Comparison of ENCODE assay signal across 8 cellular contexts in genomic region chr1:42765271-42765670, GRCh38. TPM values are rescaled to one million over a fixed set of nuclear protein-coding genes. Genes with fewer than 3 reads are reported as not detected.
DNase-seq lines count a peak whose midpoint lies in the region; ATAC-seq and TF ChIP-seq lines count a peak whose summit lies in the region.

No MANE protein-coding gene starts in this region.

- H3K4me1 ChIP-seq in esophagus muscularis mucosa (peaks cover 37 to 56% (median 48%) of the 10 kb centered on the region in 4 donors), ovary (ENCODE audit: insufficient read depth) (peaks cover 8% of the 10 kb centered on the region)

- peak overlapping the region; percentile 91 to 96 (median 93) for H3K27ac ChIP-seq in esophagus muscularis mucosa (replicated peaks in 1 of 4)
- H3K27ac ChIP-seq in ovary, result peak overlapping the region in 1 of 2 donors; percentile 80

- ATAC-seq in GM18858 (IDR thresholded peaks at IDR 0.05; ENCODE audit: unreplicated experiment), result no peak
- ATAC-seq in HG03565 (IDR thresholded peaks at IDR 0.05; ENCODE audit: unreplicated experiment), result no peak

- H3K27me3 ChIP-seq in BJ (ENCODE audit: control insufficient read depth, insufficient read depth, low read length), result no peaks in the 10 kb centered on the region
- no peaks in the 10 kb centered on the region for H3K27me3 ChIP-seq in MG63
- H3K27me3 ChIP-seq in esophagus muscularis mucosa, result no peaks in the 10 kb centered on the region
- H3K27me3 ChIP-seq in ovary, result no peaks in the 10 kb centered on the region

- DNase-seq in BJ (ENCODE audit: low read depth) (no peak), MG63 (no peak), esophagus muscularis mucosa (ENCODE audit: extremely low spot score) (no peak), ovary (no peak), globus pallidus (ENCODE audit: low spot score) (no peak), NCI-H226 (no peak)

- TF ChIP-seq CTCF in BJ (IDR thresholded peaks at IDR 0.05; ENCODE audit: insufficient read depth, low read depth, low read length) (no peak), esophagus muscularis mucosa (IDR thresholded peaks at IDR 0.05) (no peak), ovary (IDR thresholded peaks at IDR 0.05) (no peak)

- H3K9me3 ChIP-seq in MG63 (no peaks in the 10 kb centered on the region), esophagus muscularis mucosa (no peaks in the 10 kb centered on the region), ovary (no peaks in the 10 kb centered on the region)

- 15% methylated on average over 7 of the region's 7 CpGs for WGBS in esophagus muscularis mucosa
- WGBS in ovary, 3 donors, result 3 to 6% (median 3%) methylated on average over 7 of the region's 7 CpGs

- intact Hi-C loops in esophagus muscularis mucosa (cut with DNase I) (loop anchor here (5.0 to 10.0 kb wide), 4 partner anchors 52 to 160 kb away; partner anchors contain the start of genes ERMAP, PPIH, SVBP and ZNF691), ovary (cut with DNase I) (loop anchor here in 3 of 4 donors (10.0 kb wide), 3 partner anchors 50 to 160 kb away; partner anchors contain the start of genes YBX1 (in 2 of the 3), ERMAP (in 1 of the 3) and SVBP (in 1 of the 3))

- H3K36me3 ChIP-seq in BJ (ENCODE audit: control insufficient read depth, insufficient read depth, low read length) (peaks cover 7% of the 10 kb centered on the region), MG63 (peaks cover 14% of the 10 kb centered on the region), esophagus muscularis mucosa (peaks cover 0 to 17% (median 13%) of the 10 kb centered on the region in 4 donors), ovary (no peaks in the 10 kb centered on the region)

- POLR2A ChIA-PET in BJ (lab: Charles Lee), result interaction anchor here (0.6 kb wide), 1 partner anchor 431 kb away, joined by 4 read pairs; no protein-coding TSS in a partner anchor

- H3K4me3 ChIP-seq in BJ (ENCODE audit: low read depth, low read length) (peak overlapping the region; percentile 69), MG63 (peak overlapping the region; percentile 87), esophagus muscularis mucosa (peak overlapping the region; percentile 75 to 96 (median 86)), ovary (peak overlapping the region; percentile 81)

- no peak for TF ChIP-seq EP300 in esophagus muscularis mucosa (IDR thresholded peaks at IDR 0.05)
- no peak for TF ChIP-seq EP300 in ovary (IDR thresholded peaks at IDR 0.05)

- CTCF ChIA-PET in BJ (lab: Yijun Ruan, JAX), result interaction anchor here (0.8 to 3.3 kb wide), 6 partner anchors 8 to 191 kb away, joined by 3 to 17 read pairs (median 4); no protein-coding TSS in a partner anchor

- TF ChIP-seq POLR2A in esophagus muscularis mucosa (IDR thresholded peaks at IDR 0.05; ENCODE audit: low read depth), result no peak
- TF ChIP-seq POLR2A in ovary (IDR thresholded peaks at IDR 0.05), result no peak

RNA-seq across cellular contexts. Expression of gene P3H1, which starts 1.6 kb away (rescaled TPM):
- 167 and 228 TPM in 2 replicates for polyA plus RNA-seq in BJ (2011; rRNA removed)
- 148 and 216 TPM in 2 replicates for polyA minus RNA-seq in BJ (2011; rRNA and poly(A)+ RNA removed)
- total RNA-seq in MG63 (2014; rRNA removed; shearing (Covaris generic); ENCODE audit: low replicate concordance), result 32.4 and 37.3 TPM in 2 replicates
- total RNA-seq in esophagus muscularis mucosa, result 10 to 100 TPM; 19.5 to 33.5 (median 24.9) TPM
- total RNA-seq in ovary, result 10 to 100 TPM; 22.5 to 47.0 (median 39.4) TPM
- polyA plus RNA-seq in ovary, result 10 to 100 TPM; 33.2 to 40.7 TPM

RNA-seq across cellular contexts. Expression of gene C1orf50, which starts 1.8 kb away (rescaled TPM):
- polyA plus RNA-seq in BJ (2011; rRNA removed), result 2.0 and 4.2 TPM in 2 replicates
- 0.66 and 1.0 TPM in 2 replicates for polyA minus RNA-seq in BJ (2011; rRNA and poly(A)+ RNA removed)
- total RNA-seq in MG63 (2014; rRNA removed; shearing (Covaris generic); ENCODE audit: low replicate concordance), result 1.3 and 2.0 TPM in 2 replicates
- 1 to 10 TPM; 3.0 to 5.0 (median 3.6) TPM for total RNA-seq in esophagus muscularis mucosa
- total RNA-seq in ovary, result 10 to 100 TPM in 1 of 7 donors, 1 to 10 TPM in 6; 1.3 to 10.1 (median 5.8) TPM
- polyA plus RNA-seq in ovary, result 10 to 100 TPM in 1 of 2 donors, 1 to 10 TPM in 1; 3.7 to 13.6 TPM

RNA-seq across cellular contexts. Expression of gene TMEM269, which starts 19.5 kb away (rescaled TPM):
- polyA plus RNA-seq in BJ (2011; rRNA removed), result not detected in 2 replicates
- 0.15 TPM in 1 of 2 replicates, not detected in the other for polyA minus RNA-seq in BJ (2011; rRNA and poly(A)+ RNA removed)
- total RNA-seq in MG63 (2014; rRNA removed; shearing (Covaris generic); ENCODE audit: low replicate concordance), result 0.16 and 0.42 TPM in 2 replicates
- total RNA-seq in esophagus muscularis mucosa, result under 1 TPM in 1 of 4 donors, not detected in 3; 0.06 TPM
- under 1 TPM in 4 of 7 donors, not detected in 3; 0.12 to 0.62 (median 0.55) TPM for total RNA-seq in ovary
- polyA plus RNA-seq in ovary, result under 1 TPM; 0.07 TPM

RNA-seq across cellular contexts. Expression of gene CLDN19, which starts 25.2 kb away (rescaled TPM):
- polyA plus RNA-seq in BJ (2011; rRNA removed), result not detected in 2 replicates
- not detected in 2 replicates for polyA minus RNA-seq in BJ (2011; rRNA and poly(A)+ RNA removed)
- total RNA-seq in MG63 (2014; rRNA removed; shearing (Covaris generic); ENCODE audit: low replicate concordance), result 0.99 TPM in 1 of 2 replicates, not detected in the other
- 1 to 10 TPM in 2 of 4 donors, under 1 TPM in 1, not detected in 1; 0.99 to 1.9 (median 1.1) TPM for total RNA-seq in esophagus muscularis mucosa
- total RNA-seq in ovary, result under 1 TPM in 2 of 7 donors, not detected in 5; 0.24 to 0.52 TPM
- polyA plus RNA-seq in ovary, result under 1 TPM in 1 of 2 donors, not detected in 1; 0.07 TPM

RNA-seq across cellular contexts. Expression of gene ERMAP, which starts 51.7 kb away (rescaled TPM):
- polyA plus RNA-seq in BJ (2011; rRNA removed) (24.4 and 26.5 TPM in 2 replicates), ovary (10 to 100 TPM in 1 of 2 donors, 1 to 10 TPM in 1; 5.0 to 12.8 TPM)
- 10.9 and 14.7 TPM in 2 replicates for polyA minus RNA-seq in BJ (2011; rRNA and poly(A)+ RNA removed)
- total RNA-seq in MG63 (2014; rRNA removed; shearing (Covaris generic); ENCODE audit: low replicate concordance), result 10.3 and 15.3 TPM in 2 replicates
- total RNA-seq in esophagus muscularis mucosa (10 to 100 TPM in 1 of 4 donors, 1 to 10 TPM in 3; 5.8 to 14.1 (median 9.1) TPM), ovary (10 to 100 TPM in 1 of 7 donors, 1 to 10 TPM in 6; 3.2 to 10.6 (median 7.7) TPM)
